Comparison of ENCODE assay signal across 8 cellular contexts in genomic region chr6:2695464-2696095, GRCh38. TPM values are rescaled to one million over a fixed set of nuclear protein-coding genes. Genes with fewer than 3 reads are reported as not detected.
A peak's percentile ranks its signal among the peaks of the same experiment; 100 is the strongest.
DNase-seq lines count a peak whose midpoint lies in the region; ATAC-seq, FAIRE-seq and TF ChIP-seq lines count a peak whose summit lies in the region.

No MANE protein-coding gene starts in this region.

- DNase-seq in GDM1 (lab: John Stamatoyannopoulos, UW) (peak; percentile 13), MV-4-11 (lab: John Stamatoyannopoulos, UW) (peak; percentile 54), K562 (ENCODE audit: extremely low read depth in 1 of 4, low spot score in 3 of 4) (peak in 1 of 4 experiments; percentile 30), midbrain (lab: John Stamatoyannopoulos, UW) (peak; percentile 6), glutamatergic neuron (no peak)
- no peak for DNase-seq in activated CD4-positive, alpha-beta T cell treated with anti-CD3 and anti-CD28 coated beads, Interleukin-2, amount 50 U/mL, for 1 hour
- DNase-seq in stimulated activated CD4-positive, alpha-beta T cell treated with anti-CD3 and anti-CD28 coated beads, Interleukin-2, amount 100 ng/mL, for 48 hours = no peak
- DNase-seq in activated CD4-positive, alpha-beta T cell treated with anti-CD3 and anti-CD28 coated beads for 4 hours = no peak

- no peaks in the 10 kb centered on the region for H4K20me1 ChIP-seq in K562 (replicated peaks; ENCODE audit: control insufficient read depth, insufficient read depth, low read length)

- no peaks in the 10 kb centered on the region for H3K9me1 ChIP-seq in K562 (ENCODE audit: control insufficient read depth, insufficient read depth, low read length)

- no peaks in the 10 kb centered on the region for H3K36me3 ChIP-seq in K562 (ENCODE audit: control insufficient read depth, insufficient read depth, low read length)

- peak; percentile 72; the same call in 2 of the 3 replicates for ATAC-seq in K562

- peaks cover 51 to 59% of the 10 kb centered on the region in 2 experiments for H3K27me3 ChIP-seq in K562 (ENCODE audit: control insufficient read depth in 2 of 2, insufficient read depth in 2 of 2, low read length in 2 of 2)

- H3K4me2 ChIP-seq in K562 (ENCODE audit: insufficient read depth, low read length) = no peak overlapping the region

- no peak overlapping the region for H3K4me3 ChIP-seq in K562

- H3K27ac Mint-ChIP-seq in glutamatergic neuron (ENCODE audit: unreplicated experiment) = no peak overlapping the region

- no peaks in the 10 kb centered on the region for H3K36me3 Mint-ChIP-seq in glutamatergic neuron (ENCODE audit: unreplicated experiment)

- TF ChIP-seq CTCF in K562 (IDR thresholded peaks at IDR 0.05 in 2 of 3, conservative IDR thresholded peaks at IDR 0.05 in 1 of 3; ENCODE audit: insufficient read depth in 2 of 3, low read depth in 1 of 3, low read length in 3 of 3) = peak; percentile 17 to 62 (median 48); a peak in 4 of 6 replicates
- no peak for TF ChIP-seq CTCF in glutamatergic neuron (IDR thresholded peaks at IDR 0.05; ENCODE audit: partially characterized antibody, unreplicated experiment)

- peak; percentile 83 to 84 for TF ChIP-seq RAD21 in K562 (CRISPR knock-in tag; conservative IDR thresholded peaks at IDR 0.05 in 1 of 2, IDR thresholded peaks at IDR 0.05 in 1 of 2)

- no peaks in the 10 kb centered on the region for H3K79me2 ChIP-seq in K562 (ENCODE audit: control insufficient read depth, insufficient read depth, low read length)

- no peaks in the 10 kb centered on the region for H3K9me3 Mint-ChIP-seq in glutamatergic neuron (ENCODE audit: unreplicated experiment)

- H3K4me1 Mint-ChIP-seq in glutamatergic neuron (ENCODE audit: low read depth, unreplicated experiment) = peaks cover 9% of the 10 kb centered on the region

- H2AFZ ChIP-seq in K562 (ENCODE audit: low read depth, low read length) = no peak overlapping the region

- in situ Hi-C loops in K562 (cut with MboI) = no loop called here

- peak; percentile 54 for FAIRE-seq in K562 (lab: Jason Lieb, UNC)

- no TSS peak for BruUV-seq in K562 (replicated peaks; lab: Mats Ljungman, UMichigan)

- peaks cover 2% of the 10 kb centered on the region for H3K27me3 Mint-ChIP-seq in glutamatergic neuron (ENCODE audit: unreplicated experiment)

- WGBS in K562 (ENCODE audit: insufficient coverage, low coverage, missing lambda C conversion rate) = 1% methylated on average over 5 of the region's 5 CpGs

- POLR2A ChIA-PET in K562 (lab: Yijun Ruan, JAX) = no interaction called here

- H3K9me3 ChIP-seq in K562 (replicated peaks; ENCODE audit: control insufficient read depth, insufficient read depth, low read depth, low read length) = no peaks in the 10 kb centered on the region

- H3K4me1 ChIP-seq in K562 (replicated peaks in 1 of 2; ENCODE audit: control insufficient read depth in 2 of 2, insufficient read depth in 2 of 2, low read length in 2 of 2) = no peaks in the 10 kb centered on the region

- no peak overlapping the region for H3K4me3 Mint-ChIP-seq in glutamatergic neuron (ENCODE audit: unreplicated experiment)

- intact Hi-C loops in K562 (cut with micrococcal nuclease) = loop anchor here (2.0 to 10.0 kb wide), 3 partner anchors 63 to 1099 kb away; no protein-coding TSS in a partner anchor

- H3K27ac ChIP-seq in K562 (ENCODE audit: extremely low read depth, low read depth, low read length) = no peak overlapping the region

- TF ChIP-seq EP300 in K562 (IDR thresholded peaks at IDR 0.05; ENCODE audit: low read length) = no peak

- TF ChIP-seq POLR2A in K562 (conservative IDR thresholded peaks at IDR 0.05) = no peak

- CTCF ChIA-PET in K562 (lab: Yijun Ruan, JAX; ENCODE audit: low intra/inter-chr PET ratio) = interaction anchor here (0.9 kb wide), 1 partner anchor 1099 kb away, joined by 5 read pairs; no protein-coding TSS in a partner anchor

- no peak overlapping the region for H3K9ac ChIP-seq in K562 (ENCODE audit: insufficient read depth in 1 of 2, low read depth in 2 of 2, low read length in 2 of 2)

TF ChIP-seq in K562, 482 proteins besides CTCF, POLR2A, EP300 and RAD21:
- TF ChIP-seq SMC3 (conservative IDR thresholded peaks at IDR 0.05; ENCODE audit: insufficient read depth, low read depth, low read length) (0 out of 2 replicates have a peak, but pooled peaks have one; percentile 11), DEAF1 (CRISPR knock-in tag; IDR thresholded peaks at IDR 0.05) (peak; percentile 55; the same call in 1 of the 2 replicates), ZNF253 (CRISPR knock-in tag; conservative IDR thresholded peaks at IDR 0.05) (no peak)

RNA-seq across cellular contexts. Expression of gene MYLK4, which starts 55.1 kb away (rescaled TPM):
- total RNA-seq in K562 (2011; cell fraction: chromatin; rRNA removed; ENCODE audit: low replicate concordance) = 0.07 and 0.16 TPM in 2 replicates
- under 0.01 TPM in 1 of 2 replicates, not detected in the other for total RNA-seq in K562 (2011; cell fraction: nucleolus; rRNA removed)
- total RNA-seq in K562 (2011; cell fraction: nucleoplasm; rRNA removed) = 0.07 TPM in 1 of 2 replicates, not detected in the other
- total RNA-seq in K562 (2014; rRNA removed) (0.04 and 0.09 TPM in 2 replicates), K562 (2014; rRNA removed; fragmentation: Illumina TruSeq; extraction: Trizol) (0.04 and 0.06 TPM in 2 replicates), K562 (2015; rRNA removed; fragmentation: Illumina TruSeq; extraction: Trizol) (0.07 and 0.15 TPM in 2 replicates), K562 (2021) (0.02 and 0.07 TPM in 2 replicates), glutamatergic neuron (ENCODE audit: unreplicated experiment) (0.49 TPM)
- polyA plus RNA-seq in K562 (2011; rRNA removed) (0.03 and 0.09 TPM in 2 replicates), K562 (2014; fragmentation: Illumina TruSeq; extraction: Trizol) (0.03 and 0.06 TPM in 2 replicates), K562 (2014; fragmentation: Nextera tagmentation; extraction: Ambion mirVana) (under 1 TPM; 0.01 to 0.03 TPM), K562 (2014; rRNA removed) (0.15 and 0.30 TPM in 2 replicates)
- polyA plus RNA-seq in K562 (2011; cell fraction: cytosol; rRNA removed) = 0.01 and 0.09 TPM in 2 replicates
- 0.30 and 0.67 TPM in 2 replicates for polyA plus RNA-seq in K562 (2011; cell fraction: nucleus; rRNA removed)
- 0.07 and 0.25 TPM in 2 replicates for polyA plus RNA-seq in K562 (2012)
- 0.09 TPM in 1 of 2 replicates, not detected in the other for polyA minus RNA-seq in K562 (2011; rRNA and poly(A)+ RNA removed)
- not detected in 2 replicates for polyA minus RNA-seq in K562 (2011; cell fraction: cytosol; rRNA and poly(A)+ RNA removed)
- polyA minus RNA-seq in K562 (2011; cell fraction: nucleus; rRNA and poly(A)+ RNA removed) = under 0.01 and 0.22 TPM in 2 replicates

Comparison
In these comparisons a context has a peak if more than half of its experiments do, and no peak if none do; other contexts are left out.
1. DNase-seq: peak in GDM1 (single experiment), MV-4-11 (single experiment) and midbrain (single experiment); none in activated CD4-positive, alpha-beta T cell treated with anti-CD3 and anti-CD28 coated beads, Interleukin-2, amount 50 U/mL, for 1 hour (single experiment), glutamatergic neuron (single experiment), stimulated activated CD4-positive, alpha-beta T cell treated with anti-CD3 and anti-CD28 coated beads, Interleukin-2, amount 100 ng/mL, for 48 hours (0 of 2) and activated CD4-positive, alpha-beta T cell treated with anti-CD3 and anti-CD28 coated beads for 4 hours (0 of 2).